In genomic region chr17:3557768-3558583, GRCh38 we compare ENCODE assay signal across 8 cellular contexts. TPM values are rescaled to one million over a fixed set of nuclear protein-coding genes. Genes with fewer than 3 reads are reported as not detected.
DNase-seq lines count a peak whose midpoint lies in the region; ATAC-seq and TF ChIP-seq lines count a peak whose summit lies in the region.

Gene TRPV3 (minus strand): TSS chr17:3557812. CDS start chr17:3554850, 2,962 bp downstream.

- H3K27ac ChIP-seq in A673 (ENCODE audit: low read depth, low read length, poor library complexity, severe bottlenecking), result no peak within 1 kb of the TSS

- no peaks in the 10 kb centered on the region for H3K27me3 ChIP-seq in A673 (replicated peaks; ENCODE audit: insufficient read depth, low read depth, low read length, poor library complexity)

- DNase-seq in GM13976 (ENCODE audit: low spot score) (peak; percentile 84), epithelial cell of esophagus (ENCODE audit: low read depth) (peak; percentile 97), 8988T (no peak), A673 (ENCODE audit: low spot score) (no peak), GOT3 (lab: John Stamatoyannopoulos, UW) (no peak)
- peak; percentile 77 to 83 for DNase-seq in activated CD4-positive, alpha-beta T cell treated with anti-CD3 and anti-CD28 coated beads for 4 hours
- DNase-seq in stimulated activated CD4-positive, alpha-beta T cell treated with anti-CD3 and anti-CD28 coated beads, Interleukin-15, amount 100 ng/mL, for 48 hours (ENCODE audit: low read depth in 2 of 2), result peak; percentile 29 to 70

- in situ Hi-C loops in GM13976 (cut with MboI; ENCODE audit: low sequenced_read_pairs, unreplicated experiment), result no loop called here

- POLR2A ChIA-PET in A673 (lab: Charles Lee; ENCODE audit: low non-redundant PET), result no interaction called here

- ATAC-seq in HG03108 (IDR thresholded peaks at IDR 0.05; ENCODE audit: unreplicated experiment), result peak; percentile 35

- TF ChIP-seq CTCF in GM13976 (IDR thresholded peaks at IDR 0.05; ENCODE audit: borderline replicate concordance, control extremely low read depth, extremely low read depth, insufficient read depth, missing control alignments) (no peak), epithelial cell of esophagus (IDR thresholded peaks at IDR 0.05; ENCODE audit: insufficient read depth, low read depth, low read length, missing control alignments) (no peak), A673 (conservative IDR thresholded peaks at IDR 0.05; ENCODE audit: low read depth, low read length) (no peak)

- peak within 1 kb of the TSS; percentile 43 for H3K4me3 ChIP-seq in epithelial cell of esophagus (ENCODE audit: low read length)
- H3K4me3 ChIP-seq in A673 (ENCODE audit: low read depth, low read length, poor library complexity, severe bottlenecking), result no peak within 1 kb of the TSS

- intact Hi-C loops in A673 (cut with micrococcal nuclease; ENCODE audit: unreplicated experiment), result no loop called here

- no TSS peak for BruUV-seq in A673 (replicated peaks; lab: Mats Ljungman, UMichigan)

- H3K9me3 ChIP-seq in A673 (ENCODE audit: low read depth, low read length, poor library complexity, severe bottlenecking), result no peaks in the 10 kb centered on the region

- CTCF ChIA-PET in A673 (lab: Charles Lee), result no interaction called here

- no peaks in the 10 kb centered on the region for H3K4me1 ChIP-seq in A673 (ENCODE audit: insufficient read depth, low read length, poor library complexity, severe bottlenecking)

- no peaks in the 10 kb centered on the region for H3K36me3 ChIP-seq in A673 (ENCODE audit: insufficient read depth, low read length, poor library complexity, severe bottlenecking)

RNA-seq across cellular contexts. Expression of gene TRPV3, which starts in this region (rescaled TPM):
- 0.13 and 0.24 TPM in 2 replicates for total RNA-seq in A673 (2021)

Comparison
In these comparisons a context has a peak if more than half of its experiments do, and no peak if none do; other contexts are left out.
1. DNase-seq: peak in GM13976 (single experiment), activated CD4-positive, alpha-beta T cell treated with anti-CD3 and anti-CD28 coated beads for 4 hours (2 of 2), epithelial cell of esophagus (single experiment) and stimulated activated CD4-positive, alpha-beta T cell treated with anti-CD3 and anti-CD28 coated beads, Interleukin-15, amount 100 ng/mL, for 48 hours (2 of 2); none in 8988T (single experiment), A673 (single experiment) and GOT3 (single experiment).